In genomic region chr7:114102996-114103395, GRCh38 we compare ENCODE assay signal across 34 cellular contexts.
"Had no signal": no experiment of that assay in that cellular context is flagged by ENCODE, and none has a peak within 500 bp of the region (broad histone marks: within the 10 kb centered on the region; RNA-seq: fewer than 3 reads in every experiment).

No MANE protein-coding gene starts in this region.

- H3K9me3 Mint-ChIP-seq: activated CD4-positive, alpha-beta memory T cell treated with anti-CD3 and anti-CD28 coated beads, Interleukin-2, amount 10 ng/mL, durations not matched to agents 7 days and 5 days; activated CD4-positive, alpha-beta T cell treated with anti-CD3 and anti-CD28 coated beads, Interleukin-2, amount 10 ng/mL, durations not matched to agents 7 days and 5 days; activated naive CD8-positive, alpha-beta T cell treated with anti-CD3 and anti-CD28 coated beads for 36 hours; activated naive CD8-positive, alpha-beta T cell treated with anti-CD3 and anti-CD28 coated beads, Interleukin-2, amount 50 U/mL, for 24 hours; activated T-cell treated with anti-CD3 and anti-CD28 coated beads, Interleukin-2, amount 50 U/mL, for 24 hours; activated T-cell treated with anti-CD3 and anti-CD28 coated beads, Interleukin-2, amount 50 U/mL, for 72 hours; T-helper 2 cell treated with Interferon-gamma antibody and Interleukin-4, amounts not matched to agents 5 μg/mL and 100 μg/mL, for 36 hours; WTC11 had no signal

- H3K27ac ChIP-seq: adrenal gland, body of pancreas, foreskin keratinocyte, gastrocnemius medialis, VCaP had no signal

- ATAC-seq: activated naive CD8-positive, alpha-beta T cell treated with anti-CD3 and anti-CD28 coated beads, Interleukin-2, amount 50 U/mL, for 24 hours; activated T-cell treated with anti-CD3 and anti-CD28 coated beads, Interleukin-2, amount 50 U/mL, for 72 hours; body of pancreas; foreskin keratinocyte; gastrocnemius medialis; heart left ventricle; T-helper 17 cell; WTC11 had no signal

- H3K4me1 Mint-ChIP-seq: activated CD4-positive, alpha-beta memory T cell treated with anti-CD3 and anti-CD28 coated beads, Interleukin-2, amount 10 ng/mL, durations not matched to agents 7 days and 5 days; activated CD4-positive, alpha-beta T cell treated with anti-CD3 and anti-CD28 coated beads, Interleukin-2, amount 10 ng/mL, durations not matched to agents 7 days and 5 days; activated naive CD8-positive, alpha-beta T cell treated with anti-CD3 and anti-CD28 coated beads for 36 hours; activated naive CD8-positive, alpha-beta T cell treated with anti-CD3 and anti-CD28 coated beads, Interleukin-2, amount 50 U/mL, for 24 hours; T-helper 17 cell had no signal

- H3K27me3 ChIP-seq: adrenal gland, body of pancreas, esophagus muscularis mucosa, foreskin keratinocyte, gastrocnemius medialis had no signal

- H3K36me3 ChIP-seq: adrenal gland, esophagus muscularis mucosa, gastrocnemius medialis, heart left ventricle had no signal

- H3K4me3 ChIP-seq: adrenal gland, body of pancreas, esophagus muscularis mucosa, gastrocnemius medialis, heart left ventricle had no signal

- H3K4me1 ChIP-seq: adrenal gland, foreskin keratinocyte had no signal

- H3K4me3 Mint-ChIP-seq: activated CD4-positive, alpha-beta memory T cell treated with anti-CD3 and anti-CD28 coated beads, Interleukin-2, amount 10 ng/mL, durations not matched to agents 7 days and 5 days; activated CD4-positive, alpha-beta T cell treated with anti-CD3 and anti-CD28 coated beads, Interleukin-2, amount 10 ng/mL, durations not matched to agents 7 days and 5 days; activated naive CD8-positive, alpha-beta T cell treated with anti-CD3 and anti-CD28 coated beads for 36 hours; activated naive CD8-positive, alpha-beta T cell treated with anti-CD3 and anti-CD28 coated beads, Interleukin-2, amount 50 U/mL, for 24 hours; activated T-cell treated with anti-CD3 and anti-CD28 coated beads, Interleukin-2, amount 50 U/mL, for 24 hours; activated T-cell treated with anti-CD3 and anti-CD28 coated beads, Interleukin-2, amount 50 U/mL, for 72 hours; T-helper 17 cell; T-helper 2 cell treated with Interferon-gamma antibody and Interleukin-4, amounts not matched to agents 5 μg/mL and 100 μg/mL, for 36 hours; WTC11 had no signal

- H3K36me3 Mint-ChIP-seq: activated naive CD8-positive, alpha-beta T cell treated with anti-CD3 and anti-CD28 coated beads for 36 hours; WTC11 had no signal

- H3K9me3 ChIP-seq: adrenal gland, body of pancreas, esophagus muscularis mucosa, gastrocnemius medialis had no signal

- DNase-seq: activated CD4-positive, alpha-beta memory T cell treated with anti-CD3 and anti-CD28 coated beads, Interleukin-2, amount 10 ng/mL, durations not matched to agents 7 days and 5 days; activated CD4-positive, alpha-beta T cell treated with anti-CD3 and anti-CD28 coated beads for 1 hour; activated CD4-positive, alpha-beta T cell treated with anti-CD3 and anti-CD28 coated beads for 4 hours; activated CD4-positive, alpha-beta T cell treated with anti-CD3 and anti-CD28 coated beads, Interleukin-2, amount 10 ng/mL, durations not matched to agents 7 days and 5 days; activated CD4-positive, alpha-beta T cell treated with anti-CD3 and anti-CD28 coated beads, Interleukin-2, amount 50 U/mL, for 4 hours; activated CD8-positive, alpha-beta memory T cell treated with anti-CD3 and anti-CD28 coated beads, Interleukin-2, amount 50 U/mL, for 48 hours; activated gamma-delta T cell; activated naive CD4-positive, alpha-beta T cell; activated naive CD4-positive, alpha-beta T cell treated with anti-CD3 and anti-CD28 coated beads, Interleukin-2, amount 50 U/mL, for 16 hours; activated naive CD8-positive, alpha-beta T cell treated with anti-CD3 and anti-CD28 coated beads for 36 hours; activated naive CD8-positive, alpha-beta T cell treated with anti-CD3 and anti-CD28 coated beads, Interleukin-2, amount 50 U/mL, for 24 hours; activated T-cell treated with anti-CD3 and anti-CD28 coated beads for 4 hours; activated T-cell treated with anti-CD3 and anti-CD28 coated beads, Interleukin-2, amount 50 U/mL, for 24 hours; activated T-cell treated with anti-CD3 and anti-CD28 coated beads, Interleukin-2, amount 50 U/mL, for 72 hours; adrenal gland; amygdala; aorta; body of pancreas; caudate nucleus; cortex of kidney; dermis blood vessel endothelial cell; effector CD8-positive, alpha-beta T cell; erythroblast; foreskin keratinocyte; gastrocnemius medialis; glutamatergic neuron; heart left ventricle; T-helper 1 cell; T-helper 17 cell; T1000 had no signal

- H3K27me3 Mint-ChIP-seq: activated CD4-positive, alpha-beta T cell treated with anti-CD3 and anti-CD28 coated beads, Interleukin-2, amount 10 ng/mL, durations not matched to agents 7 days and 5 days; activated naive CD8-positive, alpha-beta T cell treated with anti-CD3 and anti-CD28 coated beads for 36 hours; activated naive CD8-positive, alpha-beta T cell treated with anti-CD3 and anti-CD28 coated beads, Interleukin-2, amount 50 U/mL, for 24 hours had no signal

- H3K27ac Mint-ChIP-seq: activated CD4-positive, alpha-beta memory T cell treated with anti-CD3 and anti-CD28 coated beads, Interleukin-2, amount 10 ng/mL, durations not matched to agents 7 days and 5 days; activated CD4-positive, alpha-beta T cell treated with anti-CD3 and anti-CD28 coated beads, Interleukin-2, amount 10 ng/mL, durations not matched to agents 7 days and 5 days; activated naive CD8-positive, alpha-beta T cell treated with anti-CD3 and anti-CD28 coated beads for 36 hours; activated naive CD8-positive, alpha-beta T cell treated with anti-CD3 and anti-CD28 coated beads, Interleukin-2, amount 50 U/mL, for 24 hours; activated T-cell treated with anti-CD3 and anti-CD28 coated beads, Interleukin-2, amount 50 U/mL, for 24 hours; activated T-cell treated with anti-CD3 and anti-CD28 coated beads, Interleukin-2, amount 50 U/mL, for 72 hours; T-helper 17 cell; T-helper 2 cell treated with Interferon-gamma antibody and Interleukin-4, amounts not matched to agents 5 μg/mL and 100 μg/mL, for 36 hours; WTC11 had no signal
